ENCODE assay signal across 11 cellular contexts in genomic region chr7:104973909-104974415, GRCh38. TPM values are rescaled to one million over a fixed set of nuclear protein-coding genes. Genes with fewer than 3 reads are reported as not detected.
DNase-seq lines count a peak whose midpoint lies in the region; ATAC-seq and TF ChIP-seq lines count a peak whose summit lies in the region.
"Had no signal": no experiment of that assay in that cellular context is flagged by ENCODE, and none has a peak within 500 bp of the region (broad histone marks: within the 10 kb centered on the region; RNA-seq: fewer than 3 reads in every experiment).

No MANE protein-coding gene starts in this region.

- H4K91ac ChIP-seq in neuronal stem cell (ENCODE audit: low read depth, low read length, poor library complexity) = no peak overlapping the region

- H3K4ac ChIP-seq in neuronal stem cell (ENCODE audit: low read length) = no peak overlapping the region

- 33 to 49% methylated on average over 3 of the region's 3 CpGs for WGBS in esophagus squamous epithelium, 2 donors
- WGBS in neuronal stem cell (ENCODE audit: extremely low coverage in 2 of 2, insufficient read length in 2 of 2, insufficient replicate concordance in 1 of 2), 2 donors = no CpG with 5 or more reads among the region's 3 CpGs

- no peak overlapping the region for H3K27ac Mint-ChIP-seq in activated T-helper 2 cell treated with anti-CD3 and anti-CD28 coated beads, Interferon-gamma antibody, Interleukin-2, Interleukin-4, amounts not matched to agents 10 μg/mL and 5 μg/mL and 100 μg/mL, durations not matched to agents 14 hours and 24 hours and 36 hours
- H3K27ac Mint-ChIP-seq: activated naive CD8-positive, alpha-beta T cell treated with anti-CD3 and anti-CD28 coated beads, Interleukin-2, amount 10 ng/mL, durations not matched to agents 7 days and 5 days had no signal

- no peak overlapping the region for H2BK15ac ChIP-seq in neuronal stem cell (ENCODE audit: low read length)

- no peaks in the 10 kb centered on the region for H3K9me3 Mint-ChIP-seq in activated T-helper 2 cell treated with anti-CD3 and anti-CD28 coated beads, Interferon-gamma antibody, Interleukin-2, Interleukin-4, amounts not matched to agents 10 μg/mL and 5 μg/mL and 100 μg/mL, durations not matched to agents 14 hours and 24 hours and 36 hours
- H3K9me3 Mint-ChIP-seq: activated naive CD8-positive, alpha-beta T cell treated with anti-CD3 and anti-CD28 coated beads, Interleukin-2, amount 10 ng/mL, durations not matched to agents 7 days and 5 days had no signal

- no peak for ATAC-seq in GM21723 (IDR thresholded peaks at IDR 0.05; ENCODE audit: unreplicated experiment)

- H3K14ac ChIP-seq in neuronal stem cell (ENCODE audit: low read length) = no peak overlapping the region

- no peaks in the 10 kb centered on the region for H3K36me3 ChIP-seq in esophagus squamous epithelium
- no peaks in the 10 kb centered on the region for H3K36me3 ChIP-seq in parathyroid adenoma (ENCODE audit: control insufficient read depth, insufficient read depth, low read length)
- H3K36me3 ChIP-seq in neuronal stem cell (replicated peaks in 1 of 2; ENCODE audit: control insufficient read depth in 2 of 2, insufficient read depth in 2 of 2, low read length in 2 of 2) = peaks cover 0 to 26% of the 10 kb centered on the region in 2 donors

- H3K79me1 ChIP-seq in neuronal stem cell (ENCODE audit: low read depth, low read length) = no peaks in the 10 kb centered on the region

- H3K4me3 Mint-ChIP-seq in activated T-helper 2 cell treated with anti-CD3 and anti-CD28 coated beads, Interferon-gamma antibody, Interleukin-2, Interleukin-4, amounts not matched to agents 10 μg/mL and 5 μg/mL and 100 μg/mL, durations not matched to agents 14 hours and 24 hours and 36 hours (ENCODE audit: low read depth) = no peak overlapping the region
- H3K4me3 Mint-ChIP-seq: activated naive CD8-positive, alpha-beta T cell treated with anti-CD3 and anti-CD28 coated beads, Interleukin-2, amount 10 ng/mL, durations not matched to agents 7 days and 5 days had no signal

- intact Hi-C loops in esophagus squamous epithelium (cut with DNase I) = no loop called here
- intact Hi-C loops in activated T-helper 2 cell treated with anti-CD3 and anti-CD28 coated beads, Interferon-gamma antibody, Interleukin-2, Interleukin-4, amounts not matched to agents 10 μg/mL and 5 μg/mL and 100 μg/mL, durations not matched to agents 14 hours and 24 hours and 36 hours (cut with micrococcal nuclease) = no loop called here

- CTCF ChIA-PET in RWPE1 (lab: Yijun Ruan, JAX) = no interaction called here

- DNase-seq in AG09309 (ENCODE audit: low read depth) (peak; percentile 71), RWPE1 (ENCODE audit: low spot score) (no peak), esophagus squamous epithelium (lab: John Stamatoyannopoulos, UW) (no peak), neuronal stem cell (ENCODE audit: low spot score) (no peak)
- DNase-seq in activated T-helper 2 cell treated with anti-CD3 and anti-CD28 coated beads, Interferon-gamma antibody, Interleukin-2, Interleukin-4, amounts not matched to agents 10 μg/mL and 5 μg/mL and 100 μg/mL, durations not matched to agents 14 hours and 24 hours and 36 hours (ENCODE audit: low spot score) = no peak
- DNase-seq in stimulated activated CD8-positive, alpha-beta memory T cell treated with anti-CD3 and anti-CD28 coated beads, Interleukin-4, amount 100 ng/mL, for 48 hours = no peak
- DNase-seq: activated naive CD8-positive, alpha-beta T cell treated with anti-CD3 and anti-CD28 coated beads, Interleukin-2, amount 10 ng/mL, durations not matched to agents 7 days and 5 days; DND-41; nucleus accumbens had no signal

- peaks cover 21% of the 10 kb centered on the region for H3K79me2 ChIP-seq in parathyroid adenoma

- H3K9me3 ChIP-seq in esophagus squamous epithelium (no peaks in the 10 kb centered on the region), parathyroid adenoma (ENCODE audit: control insufficient read depth, low read length) (no peaks in the 10 kb centered on the region), neuronal stem cell (replicated peaks in 1 of 2; ENCODE audit: control insufficient read depth in 2 of 2, insufficient read depth in 1 of 2, low read depth in 1 of 2, low read length in 2 of 2) (peaks cover 0 to 1% of the 10 kb centered on the region in 2 donors)

- H2BK12ac ChIP-seq in neuronal stem cell (ENCODE audit: low read length) = no peak overlapping the region

- H3K18ac ChIP-seq in neuronal stem cell (ENCODE audit: low read length) = no peak overlapping the region

- no peak overlapping the region for H2AK5ac ChIP-seq in neuronal stem cell (ENCODE audit: low read depth, low read length)

- POLR2A ChIA-PET in RWPE1 (lab: Yijun Ruan, JAX; ENCODE audit: low non-redundant PET) = no interaction called here

- H4K8ac ChIP-seq in neuronal stem cell (ENCODE audit: low read depth, low read length) = no peak overlapping the region

- H3K4me1 Mint-ChIP-seq in activated T-helper 2 cell treated with anti-CD3 and anti-CD28 coated beads, Interferon-gamma antibody, Interleukin-2, Interleukin-4, amounts not matched to agents 10 μg/mL and 5 μg/mL and 100 μg/mL, durations not matched to agents 14 hours and 24 hours and 36 hours (ENCODE audit: low read depth) = peaks cover 16% of the 10 kb centered on the region

- H3K27me3 Mint-ChIP-seq in activated T-helper 2 cell treated with anti-CD3 and anti-CD28 coated beads, Interferon-gamma antibody, Interleukin-2, Interleukin-4, amounts not matched to agents 10 μg/mL and 5 μg/mL and 100 μg/mL, durations not matched to agents 14 hours and 24 hours and 36 hours (ENCODE audit: low read depth) = no peaks in the 10 kb centered on the region
- H3K27me3 Mint-ChIP-seq: activated naive CD8-positive, alpha-beta T cell treated with anti-CD3 and anti-CD28 coated beads, Interleukin-2, amount 10 ng/mL, durations not matched to agents 7 days and 5 days had no signal

- H3K27ac ChIP-seq in RWPE1 (peak overlapping the region; percentile 88), esophagus squamous epithelium (peak overlapping the region; percentile 23 to 91 (median 74)), parathyroid adenoma (peak overlapping the region; percentile 71), neuronal stem cell (replicated peaks; ENCODE audit: low read length) (no peak overlapping the region)

- H3K9ac ChIP-seq in parathyroid adenoma (no peak overlapping the region), neuronal stem cell (ENCODE audit: low read depth, low read length, poor library complexity) (no peak overlapping the region)

- no peak for TF ChIP-seq CTCF in AG09309 (IDR thresholded peaks at IDR 0.05; ENCODE audit: control insufficient read depth, insufficient read depth, low read depth, low read length, missing control alignments)
- no peak for TF ChIP-seq CTCF in RWPE1 (conservative IDR thresholded peaks at IDR 0.05; ENCODE audit: low read depth)
- no peak for TF ChIP-seq CTCF in esophagus squamous epithelium (IDR thresholded peaks at IDR 0.05)
- TF ChIP-seq CTCF in parathyroid adenoma (IDR thresholded peaks at IDR 0.05) = no peak

- H3K27me3 ChIP-seq in esophagus squamous epithelium (no peaks in the 10 kb centered on the region), parathyroid adenoma (ENCODE audit: control insufficient read depth, insufficient read depth, low read length) (no peaks in the 10 kb centered on the region), neuronal stem cell (ENCODE audit: control insufficient read depth in 3 of 3, insufficient read depth in 3 of 3, low read depth in 1 of 3, low read length in 3 of 3) (no peaks in the 10 kb centered on the region)

- H3K36me3 Mint-ChIP-seq in activated T-helper 2 cell treated with anti-CD3 and anti-CD28 coated beads, Interferon-gamma antibody, Interleukin-2, Interleukin-4, amounts not matched to agents 10 μg/mL and 5 μg/mL and 100 μg/mL, durations not matched to agents 14 hours and 24 hours and 36 hours (ENCODE audit: low read depth) = peaks cover 52% of the 10 kb centered on the region

- no peak overlapping the region for H2BK5ac ChIP-seq in neuronal stem cell (ENCODE audit: low read length)

- H3K4me3 ChIP-seq in AG09309 (ENCODE audit: control insufficient read depth, low read depth, low read length) (no peak overlapping the region), esophagus squamous epithelium (no peak overlapping the region), parathyroid adenoma (ENCODE audit: low read depth, low read length) (no peak overlapping the region), neuronal stem cell (ENCODE audit: low read length in 2 of 2) (no peak overlapping the region)

- peaks cover 36 to 75% (median 69%) of the 10 kb centered on the region in 3 donors for H3K4me1 ChIP-seq in esophagus squamous epithelium
- no peaks in the 10 kb centered on the region for H3K4me1 ChIP-seq in parathyroid adenoma
- peaks cover 6% of the 10 kb centered on the region in 2 donors for H3K4me1 ChIP-seq in neuronal stem cell (ENCODE audit: control insufficient read depth in 2 of 2, insufficient read depth in 1 of 2, low read depth in 1 of 2, low read length in 2 of 2)

- TF ChIP-seq POLR2A in esophagus squamous epithelium (IDR thresholded peaks at IDR 0.05) = no peak

- no peak overlapping the region for H3K4me2 ChIP-seq in parathyroid adenoma (ENCODE audit: low read length)
- no peak overlapping the region for H3K4me2 ChIP-seq in neuronal stem cell (ENCODE audit: insufficient read depth, low read length, poor library complexity, severe bottlenecking)

- no peak overlapping the region for H2AFZ ChIP-seq in parathyroid adenoma
- no peak overlapping the region for H2AFZ ChIP-seq in neuronal stem cell (ENCODE audit: low read length)

- no peak overlapping the region for H3K23ac ChIP-seq in neuronal stem cell (ENCODE audit: low read depth, low read length, poor library complexity)

- H2BK120ac ChIP-seq in neuronal stem cell (ENCODE audit: low read depth, low read length) = no peak overlapping the region

RNA-seq across cellular contexts. Expression of gene KMT2E, which starts 40.0 kb away (rescaled TPM):
- 10 to 100 TPM; 37.2 to 80.5 (median 54.4) TPM for total RNA-seq in esophagus squamous epithelium
- 134 and 135 TPM in 2 replicates for total RNA-seq in activated T-helper 2 cell treated with anti-CD3 and anti-CD28 coated beads, Interferon-gamma antibody, Interleukin-2, Interleukin-4, amounts not matched to agents 10 μg/mL and 5 μg/mL and 100 μg/mL, durations not matched to agents 14 hours and 24 hours and 36 hours
- polyA plus RNA-seq in neuronal stem cell (2013, experiment 1 of 2) = 55.8 TPM
- 60.0 TPM for polyA plus RNA-seq in neuronal stem cell (2013, experiment 2 of 2)
